8 cellular contexts compared by ENCODE assay signal in genomic region chr20:2102585-2103453, GRCh38. TPM values are rescaled to one million over a fixed set of nuclear protein-coding genes. Genes with fewer than 3 reads are reported as not detected.
DNase-seq lines count a peak whose midpoint lies in the region; ATAC-seq lines count a peak whose summit lies in the region.

No MANE protein-coding gene starts in this region.

- no peaks in the 10 kb centered on the region for H3K9me3 Mint-ChIP-seq in activated CD8-positive, alpha-beta T cell treated with anti-CD3 and anti-CD28 coated beads, Interleukin-2, amount 10 ng/mL, durations not matched to agents 7 days and 5 days (ENCODE audit: insufficient read depth)
- H3K9me3 Mint-ChIP-seq in memory B cell: no peaks in the 10 kb centered on the region

- H3K36me3 Mint-ChIP-seq in activated CD8-positive, alpha-beta T cell treated with anti-CD3 and anti-CD28 coated beads, Interleukin-2, amount 10 ng/mL, durations not matched to agents 7 days and 5 days (ENCODE audit: low read depth): peaks cover 32% of the 10 kb centered on the region
- H3K36me3 Mint-ChIP-seq in memory B cell: peaks cover 10% of the 10 kb centered on the region

- CTCF ChIA-PET in activated CD8-positive, alpha-beta T cell treated with anti-CD3 and anti-CD28 coated beads, Interleukin-2, amount 10 ng/mL, durations not matched to agents 7 days and 5 days (lab: Charles Lee): interaction anchor here (1.0 to 2.6 kb wide), 8 partner anchors 9 to 419 kb away, joined by 3 to 17 read pairs (median 4); no protein-coding TSS in a partner anchor

- POLR2A ChIA-PET in activated CD8-positive, alpha-beta T cell treated with anti-CD3 and anti-CD28 coated beads, Interleukin-2, amount 10 ng/mL, durations not matched to agents 7 days and 5 days (lab: Charles Lee): interaction anchor here (0.7 to 1.5 kb wide), 8 partner anchors 9 to 366 kb away, joined by 3 to 5 read pairs (median 3); no protein-coding TSS in a partner anchor

- peak overlapping the region; percentile 94 for H3K4me3 Mint-ChIP-seq in activated CD8-positive, alpha-beta T cell treated with anti-CD3 and anti-CD28 coated beads, Interleukin-2, amount 10 ng/mL, durations not matched to agents 7 days and 5 days
- peak overlapping the region; percentile 93 for H3K4me3 Mint-ChIP-seq in memory B cell

- ATAC-seq in HG03442 (IDR thresholded peaks at IDR 0.05; ENCODE audit: unreplicated experiment): peak; percentile 53
- ATAC-seq in activated CD8-positive, alpha-beta T cell treated with anti-CD3 and anti-CD28 coated beads, Interleukin-2, amount 10 ng/mL, durations not matched to agents 7 days and 5 days: peak; percentile 71
- peak; percentile 67 for ATAC-seq in memory B cell (ENCODE audit: low read depth)

- no peaks in the 10 kb centered on the region for H3K27me3 Mint-ChIP-seq in activated CD8-positive, alpha-beta T cell treated with anti-CD3 and anti-CD28 coated beads, Interleukin-2, amount 10 ng/mL, durations not matched to agents 7 days and 5 days (ENCODE audit: low read depth)
- H3K27me3 Mint-ChIP-seq in memory B cell: no peaks in the 10 kb centered on the region

- DNase-seq in C1 segment of cervical spinal cord (lab: John Stamatoyannopoulos, UW): peak; percentile 80 to 99 (median 94)
- DNase-seq in GM19240 (ENCODE audit: insufficient read length, low spot score): peak; percentile 69
- peak; percentile 96 for DNase-seq in NCI-H69 (lab: John Stamatoyannopoulos, UW)
- peak; percentile 89 for DNase-seq in activated CD8-positive, alpha-beta T cell treated with anti-CD3 and anti-CD28 coated beads, Interleukin-2, amount 10 ng/mL, durations not matched to agents 7 days and 5 days
- DNase-seq in effector CD4-positive, alpha-beta T cell: peak; percentile 80
- peak in 1 of 2 donors; percentile 87 for DNase-seq in memory B cell (ENCODE audit: low spot score in 2 of 2)
- DNase-seq in stimulated activated CD8-positive, alpha-beta memory T cell treated with anti-CD3 and anti-CD28 coated beads, Interleukin-12 subunit alpha, Interleukin-12 subunit beta, amount 100 ng/mL, for 1 hour (ENCODE audit: low read depth): peak; percentile 71

- H3K27ac Mint-ChIP-seq in activated CD8-positive, alpha-beta T cell treated with anti-CD3 and anti-CD28 coated beads, Interleukin-2, amount 10 ng/mL, durations not matched to agents 7 days and 5 days: peak overlapping the region; percentile 100
- peak overlapping the region; percentile 100 for H3K27ac Mint-ChIP-seq in memory B cell

- H3K4me1 Mint-ChIP-seq in activated CD8-positive, alpha-beta T cell treated with anti-CD3 and anti-CD28 coated beads, Interleukin-2, amount 10 ng/mL, durations not matched to agents 7 days and 5 days (ENCODE audit: low read depth): peaks cover 42% of the 10 kb centered on the region
- H3K4me1 Mint-ChIP-seq in memory B cell: peaks cover 32% of the 10 kb centered on the region

RNA-seq across cellular contexts. Expression of gene STK35, which starts 1.2 kb away (rescaled TPM):
- total RNA-seq in activated CD8-positive, alpha-beta T cell treated with anti-CD3 and anti-CD28 coated beads, Interleukin-2, amount 10 ng/mL, durations not matched to agents 7 days and 5 days: 10 to 100 TPM; 14.9 to 16.2 TPM
